ENCODE assay signal across 35 cellular contexts in genomic region chr1:206867716-206868115, GRCh38. TPM values are rescaled to one million over a fixed set of nuclear protein-coding genes. Genes with fewer than 3 reads are reported as not detected.
"Had no signal": no experiment of that assay in that cellular context is flagged by ENCODE, and none has a peak within 500 bp of the region (broad histone marks: within the 10 kb centered on the region; RNA-seq: fewer than 3 reads in every experiment).

No MANE protein-coding gene starts in this region.

- H3K36me3 ChIP-seq: ascending aorta had no signal

- H3K9me3 ChIP-seq: ascending aorta had no signal

- DNase-seq: activated B cell treated with CpG ODN at 0.5 μM for 24 hours; activated CD4-positive, alpha-beta T cell treated with anti-CD3 and anti-CD28 coated beads for 4 hours; activated CD4-positive, alpha-beta T cell treated with anti-CD3 and anti-CD28 coated beads, Interleukin-2, amount 50 U/mL, for 4 hours; activated CD4-positive, CD25-positive, alpha-beta regulatory T cell treated with anti-CD3 and anti-CD28 coated beads, Interleukin-2, amount 50 U/mL, for 72 hours; activated CD8-positive, alpha-beta T cell treated with anti-CD3 and anti-CD28 coated beads for 36 hours; activated effector memory CD4-positive, alpha-beta T cell treated with anti-CD3 and anti-CD28 coated beads, Interleukin-2, amount 50 U/mL, for 16 hours; activated naive CD4-positive, alpha-beta T cell; activated naive CD4-positive, alpha-beta T cell treated with anti-CD3 and anti-CD28 coated beads, Interleukin-2, amount 50 U/mL, for 16 hours; activated naive CD8-positive, alpha-beta T cell treated with anti-CD3 and anti-CD28 coated beads for 36 hours; activated T-cell treated with anti-CD3 and anti-CD28 coated beads, Interleukin-2, amount 50 U/mL, for 1 hour; activated T-cell treated with anti-CD3 and anti-CD28 coated beads, Interleukin-2, amount 50 U/mL, for 72 hours; amniotic stem cell; caudate nucleus; cerebellar nuclear complex; NCI-H1105; NCI-H1417 treated with DMSO at 0.1 percent for 48 hours; NCI-H187 treated with DMSO at 0.1 percent for 48 hours; NCI-H2081; NCI-H2171 treated with DMSO at 0.1 percent for 48 hours; NCI-H2227 treated with DMSO at 0.1 percent for 48 hours; NCI-H446 treated with DMSO at 0.1 percent for 48 hours; NCI-H524; NCI-H69; NCI-H82; SW 1271; T-helper 1 cell; T-helper 2 cell; T-helper 9 cell had no signal

- ATAC-seq: activated CD8-positive, alpha-beta T cell treated with anti-CD3 and anti-CD28 coated beads for 36 hours; activated T-helper 17 cell treated with anti-CD3 and anti-CD28 coated beads, Interleukin-2, amount 50 U/mL, for 72 hours; Panc1 had no signal

- H3K4me1 ChIP-seq: ascending aorta had no signal

- H3K27me3 ChIP-seq: ascending aorta had no signal

- H3K27ac ChIP-seq: ascending aorta, VCaP had no signal

- H3K4me3 ChIP-seq: ascending aorta had no signal

RNA-seq across cellular contexts. Expression of gene IL20, which starts 2.3 kb away (rescaled TPM):
- total RNA-seq: activated B cell treated with CpG ODN at 0.5 μM for 24 hours; activated CD8-positive, alpha-beta memory T cell treated with anti-CD3 and anti-CD28 coated beads for 36 hours; activated CD8-positive, alpha-beta T cell treated with anti-CD3 and anti-CD28 coated beads for 36 hours; activated naive CD8-positive, alpha-beta T cell treated with anti-CD3 and anti-CD28 coated beads for 36 hours; activated T-helper 17 cell treated with anti-CD3 and anti-CD28 coated beads, Interleukin-2, amount 50 U/mL, for 72 hours; ascending aorta; M059J; RPMI7951 had no signal

RNA-seq across cellular contexts. Expression of gene IL24, which starts 29.5 kb away (rescaled TPM):
- total RNA-seq: activated B cell treated with CpG ODN at 0.5 μM for 24 hours, ascending aorta had no signal
